ENCODE assay signal across 8 cellular contexts in the genomic region with DNA sequence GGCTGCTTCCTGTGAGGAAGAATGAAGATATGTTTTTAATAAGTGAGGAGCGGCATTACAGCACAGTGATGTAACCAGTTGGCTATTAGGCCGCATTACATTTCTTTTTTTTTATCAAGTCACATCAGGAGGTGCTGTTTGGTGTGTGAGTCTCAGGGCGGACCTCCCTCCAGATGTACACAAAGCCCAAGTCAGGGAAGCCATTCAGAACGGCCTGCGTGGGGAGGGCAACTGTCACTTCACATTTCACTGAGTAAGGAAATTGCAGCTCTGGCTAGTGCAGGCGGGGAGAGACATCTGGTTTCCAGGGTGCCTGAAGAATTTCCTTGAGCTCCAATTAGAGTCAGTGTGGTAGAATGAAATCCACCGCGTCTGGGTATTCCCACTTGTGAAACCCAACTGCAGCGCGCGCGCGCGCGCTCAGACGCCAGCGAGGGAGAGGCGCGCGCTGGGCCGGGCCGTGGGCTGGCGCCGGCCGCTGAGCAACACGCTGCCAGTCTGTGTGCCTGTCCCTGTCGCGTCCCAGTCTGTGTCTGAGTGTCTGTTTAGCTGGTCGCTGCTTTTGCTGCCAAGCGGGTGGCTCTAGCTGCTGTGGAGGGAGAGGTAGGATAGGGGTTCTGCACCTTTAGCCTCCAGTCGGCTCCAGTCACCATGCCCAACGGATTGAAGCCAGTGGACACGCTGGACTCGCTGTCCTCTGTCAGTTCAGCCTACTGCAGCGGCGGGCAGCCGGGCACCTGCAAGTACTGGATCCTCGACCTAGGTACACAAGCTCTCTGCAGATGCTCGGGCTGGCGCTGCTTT.
DNase-seq lines count a peak whose midpoint lies in the region; ATAC-seq and TF ChIP-seq lines count a peak whose summit lies in the region.

No MANE protein-coding gene starts in this region.

- no peaks in the 10 kb centered on the region for H3K9me3 Mint-ChIP-seq in activated T-helper 1 cell treated with anti-CD3 and anti-CD28 coated beads, Interleukin-12 subunit alpha, Interleukin-12 subunit beta, Interleukin-2, Interleukin-4 antibody, amounts not matched to agents 30 ng/mL and 10 ng/mL and 1 ng/mL, durations not matched to agents 14 hours and 24 hours and 36 hours

- DNase-seq in NCI-H1417 treated with DMSO at 0.1 percent for 48 hours (lab: John Stamatoyannopoulos, UW), result peak; percentile 52
- DNase-seq in dedifferentiated amniotic fluid mesenchymal stem cell (ENCODE audit: extremely low spot score), result peak; percentile 96
- no peak for DNase-seq in lung (ENCODE audit: low spot score)
- peak; percentile 79 for DNase-seq in superior temporal gyrus (ENCODE audit: extremely low spot score)
- no peak for DNase-seq in activated T-helper 1 cell treated with anti-CD3 and anti-CD28 coated beads, Interleukin-12 subunit alpha, Interleukin-12 subunit beta, Interleukin-2, Interleukin-4 antibody, amounts not matched to agents 30 ng/mL and 10 ng/mL and 1 ng/mL, durations not matched to agents 14 hours and 24 hours and 36 hours (ENCODE audit: low spot score)
- no peak for DNase-seq in dermis blood vessel endothelial cell

- H3K27me3 ChIP-seq in lung (ENCODE audit: control insufficient read depth, insufficient read depth), result no peaks in the 10 kb centered on the region

- peaks cover 1% of the 10 kb centered on the region for H3K36me3 Mint-ChIP-seq in activated T-helper 1 cell treated with anti-CD3 and anti-CD28 coated beads, Interleukin-12 subunit alpha, Interleukin-12 subunit beta, Interleukin-2, Interleukin-4 antibody, amounts not matched to agents 30 ng/mL and 10 ng/mL and 1 ng/mL, durations not matched to agents 14 hours and 24 hours and 36 hours (ENCODE audit: low read depth)

- H3K27ac ChIP-seq in lung (ENCODE audit: low read depth in 1 of 2, low read length in 1 of 2), result peak overlapping the region; percentile 30 to 43

- H3K27me3 Mint-ChIP-seq in activated T-helper 1 cell treated with anti-CD3 and anti-CD28 coated beads, Interleukin-12 subunit alpha, Interleukin-12 subunit beta, Interleukin-2, Interleukin-4 antibody, amounts not matched to agents 30 ng/mL and 10 ng/mL and 1 ng/mL, durations not matched to agents 14 hours and 24 hours and 36 hours (ENCODE audit: insufficient read depth), result peaks cover 7% of the 10 kb centered on the region

- H3K4me3 Mint-ChIP-seq in activated T-helper 1 cell treated with anti-CD3 and anti-CD28 coated beads, Interleukin-12 subunit alpha, Interleukin-12 subunit beta, Interleukin-2, Interleukin-4 antibody, amounts not matched to agents 30 ng/mL and 10 ng/mL and 1 ng/mL, durations not matched to agents 14 hours and 24 hours and 36 hours, result no peak overlapping the region

- H3K4me3 ChIP-seq in lung, result no peak overlapping the region

- WGBS in lung, 2 donors, result 67 to 84% methylated on average over 40 of the region's 40 CpGs

- H3K36me3 ChIP-seq in lung (ENCODE audit: control insufficient read depth in 2 of 2, insufficient read depth in 2 of 2, low read length in 2 of 2), result peaks cover 0 to 12% of the 10 kb centered on the region in 2 donors

- H3K4me1 ChIP-seq in lung (ENCODE audit: control insufficient read depth in 2 of 2, insufficient read depth in 2 of 2, low read length in 2 of 2), result peaks cover 0 to 2% of the 10 kb centered on the region in 2 donors

- ATAC-seq in lung (ENCODE audit: insufficient read depth, low FRiP score), result peak; percentile 81
- no peak for ATAC-seq in HG02588 (IDR thresholded peaks at IDR 0.05; ENCODE audit: unreplicated experiment)
- no peak for ATAC-seq in GM21381 (IDR thresholded peaks at IDR 0.05; ENCODE audit: unreplicated experiment)

- H3K4me1 Mint-ChIP-seq in activated T-helper 1 cell treated with anti-CD3 and anti-CD28 coated beads, Interleukin-12 subunit alpha, Interleukin-12 subunit beta, Interleukin-2, Interleukin-4 antibody, amounts not matched to agents 30 ng/mL and 10 ng/mL and 1 ng/mL, durations not matched to agents 14 hours and 24 hours and 36 hours (ENCODE audit: low read depth), result peaks cover 22% of the 10 kb centered on the region

- no peaks in the 10 kb centered on the region for H3K9me3 ChIP-seq in lung (ENCODE audit: control insufficient read depth in 2 of 2, insufficient read depth in 1 of 2, low read length in 1 of 2)

- no peak overlapping the region for H3K27ac Mint-ChIP-seq in activated T-helper 1 cell treated with anti-CD3 and anti-CD28 coated beads, Interleukin-12 subunit alpha, Interleukin-12 subunit beta, Interleukin-2, Interleukin-4 antibody, amounts not matched to agents 30 ng/mL and 10 ng/mL and 1 ng/mL, durations not matched to agents 14 hours and 24 hours and 36 hours

- intact Hi-C loops in activated T-helper 1 cell treated with anti-CD3 and anti-CD28 coated beads, Interleukin-12 subunit alpha, Interleukin-12 subunit beta, Interleukin-2, Interleukin-4 antibody, amounts not matched to agents 30 ng/mL and 10 ng/mL and 1 ng/mL, durations not matched to agents 14 hours and 24 hours and 36 hours (cut with micrococcal nuclease), result no loop called here

- no peak for TF ChIP-seq CTCF in lung (IDR thresholded peaks at IDR 0.05; ENCODE audit: control extremely low read depth, extremely low read depth)

Comparison
In these comparisons a context has a peak if more than half of its experiments do, and no peak if none do; other contexts are left out.
1. DNase-seq: peak in NCI-H1417 treated with DMSO at 0.1 percent for 48 hours (single experiment), dedifferentiated amniotic fluid mesenchymal stem cell (single experiment) and superior temporal gyrus (single experiment); none in lung (single experiment), activated T-helper 1 cell treated with anti-CD3 and anti-CD28 coated beads, Interleukin-12 subunit alpha, Interleukin-12 subunit beta, Interleukin-2, Interleukin-4 antibody, amounts not matched to agents 30 ng/mL and 10 ng/mL and 1 ng/mL, durations not matched to agents 14 hours and 24 hours and 36 hours (single experiment) and dermis blood vessel endothelial cell (single experiment).